In genomic region chr9:134436356-134436717, GRCh38 we compare ENCODE assay signal across 16 cellular contexts.
DNase-seq lines count a peak whose midpoint lies in the region; ATAC-seq and TF ChIP-seq lines count a peak whose summit lies in the region.
"Had no signal": no experiment of that assay in that cellular context is flagged by ENCODE, and none has a peak within 500 bp of the region (broad histone marks: within the 10 kb centered on the region; RNA-seq: fewer than 3 reads in every experiment).

No MANE protein-coding gene starts in this region.

- no peak for TF ChIP-seq CTCF in glutamatergic neuron (IDR thresholded peaks at IDR 0.05; ENCODE audit: partially characterized antibody, unreplicated experiment)
- no peak for TF ChIP-seq CTCF in gastrocnemius medialis (IDR thresholded peaks at IDR 0.05 in 4 of 5, conservative IDR thresholded peaks at IDR 0.05 in 1 of 5)

- H3K9me3 ChIP-seq in adipocyte (ENCODE audit: control insufficient read depth, low read length) (no peaks in the 10 kb centered on the region), gastrocnemius medialis (no peaks in the 10 kb centered on the region)

- H3K27ac Mint-ChIP-seq in glutamatergic neuron (ENCODE audit: unreplicated experiment), result peak overlapping the region; percentile 72
- H3K27ac Mint-ChIP-seq: activated CD4-positive, alpha-beta memory T cell treated with anti-CD3 and anti-CD28 coated beads, Interleukin-2, amount 10 ng/mL, durations not matched to agents 7 days and 5 days had no signal

- peak overlapping the region; percentile 92 to 97 (median 94) for H3K27ac ChIP-seq in gastrocnemius medialis
- H3K27ac ChIP-seq: epithelial cell of prostate had no signal

- H3K4me3 Mint-ChIP-seq in glutamatergic neuron (ENCODE audit: unreplicated experiment), result peak overlapping the region; percentile 42
- H3K4me3 Mint-ChIP-seq: activated CD4-positive, alpha-beta memory T cell treated with anti-CD3 and anti-CD28 coated beads, Interleukin-2, amount 10 ng/mL, durations not matched to agents 7 days and 5 days had no signal

- intact Hi-C loops in gastrocnemius medialis (cut with DNase I; ENCODE audit: low total_unique reads), result no loop called here

- H3K27me3 ChIP-seq in adipocyte (replicated peaks; ENCODE audit: control insufficient read depth, insufficient read depth, low read length), result no peaks in the 10 kb centered on the region
- no peaks in the 10 kb centered on the region for H3K27me3 ChIP-seq in gastrocnemius medialis

- H3K27me3 Mint-ChIP-seq in glutamatergic neuron (ENCODE audit: unreplicated experiment), result peaks cover 13% of the 10 kb centered on the region

- peaks cover 35% of the 10 kb centered on the region for H3K4me1 Mint-ChIP-seq in glutamatergic neuron (ENCODE audit: low read depth, unreplicated experiment)
- H3K4me1 Mint-ChIP-seq: activated CD4-positive, alpha-beta memory T cell treated with anti-CD3 and anti-CD28 coated beads, Interleukin-2, amount 10 ng/mL, durations not matched to agents 7 days and 5 days had no signal

- H3K9me3 Mint-ChIP-seq in glutamatergic neuron (ENCODE audit: unreplicated experiment), result peaks cover 9% of the 10 kb centered on the region
- H3K9me3 Mint-ChIP-seq: activated CD4-positive, alpha-beta memory T cell treated with anti-CD3 and anti-CD28 coated beads, Interleukin-2, amount 10 ng/mL, durations not matched to agents 7 days and 5 days had no signal

- in situ Hi-C loops in G401 (cut with HindIII; ENCODE audit: low sequenced_read_pairs), result no loop called here
- in situ Hi-C loops in gastrocnemius medialis (cut with MboI; ENCODE audit: low sequenced_read_pairs in 4 of 4), result loop anchor here in 2 of 4 donors (5.0 to 25.0 kb wide), 2 partner anchors 64 to 99 kb away; partner anchors contain the start of gene RXRA (in 1 of the 2)

- H3K36me3 Mint-ChIP-seq in glutamatergic neuron (ENCODE audit: unreplicated experiment), result no peaks in the 10 kb centered on the region

- no peak for ATAC-seq in gastrocnemius medialis

- no peak for TF ChIP-seq POLR2A in gastrocnemius medialis (IDR thresholded peaks at IDR 0.05)

- H3K4me1 ChIP-seq in adipocyte (ENCODE audit: control insufficient read depth, insufficient read depth, low read length) (peaks cover 47% of the 10 kb centered on the region), gastrocnemius medialis (peaks cover 84 to 86% of the 10 kb centered on the region in 2 donors)

- H3K4me3 ChIP-seq in adipocyte (ENCODE audit: low read length) (no peak overlapping the region), gastrocnemius medialis (no peak overlapping the region)

- H3K9ac ChIP-seq in adipocyte (ENCODE audit: low read length), result peak overlapping the region; percentile 74

- H3K36me3 ChIP-seq in adipocyte (ENCODE audit: control insufficient read depth, insufficient read depth, low read length, severe bottlenecking) (peaks cover 34% of the 10 kb centered on the region), gastrocnemius medialis (no peaks in the 10 kb centered on the region)

- DNase-seq in G401 (ENCODE audit: low spot score), result peak; percentile 60
- no peak for DNase-seq in adipocyte (ENCODE audit: low read depth)
- no peak for DNase-seq in glutamatergic neuron
- DNase-seq in gastrocnemius medialis, result no peak
- no peak for DNase-seq in stimulated activated CD4-positive, alpha-beta T cell treated with anti-CD3 and anti-CD28 coated beads, Interleukin-4, amount 100 ng/mL, for 1 hour
- DNase-seq in HK-2 (ENCODE audit: unreplicated experiment), result no peak
- no peak for DNase-seq in HT-29 (ENCODE audit: low spot score)
- DNase-seq in activated gamma-delta T cell treated with Interleukin-2 at 50 U/mL for 16 hours, result no peak
- DNase-seq: activated CD4-positive, alpha-beta memory T cell treated with anti-CD3 and anti-CD28 coated beads, Interleukin-2, amount 10 ng/mL, durations not matched to agents 7 days and 5 days; activated gamma-delta T cell; AML-193; DMS53; NK-92 treated with Interleukin-12 subunit alpha and Interleukin-12 subunit beta, amount 100 ng/mL, for 24 hours; SHP77 treated with DMSO at 0.1 percent for 48 hours; trophoblast cell had no signal
